2 cellular contexts compared by ENCODE assay signal in the genomic region with DNA sequence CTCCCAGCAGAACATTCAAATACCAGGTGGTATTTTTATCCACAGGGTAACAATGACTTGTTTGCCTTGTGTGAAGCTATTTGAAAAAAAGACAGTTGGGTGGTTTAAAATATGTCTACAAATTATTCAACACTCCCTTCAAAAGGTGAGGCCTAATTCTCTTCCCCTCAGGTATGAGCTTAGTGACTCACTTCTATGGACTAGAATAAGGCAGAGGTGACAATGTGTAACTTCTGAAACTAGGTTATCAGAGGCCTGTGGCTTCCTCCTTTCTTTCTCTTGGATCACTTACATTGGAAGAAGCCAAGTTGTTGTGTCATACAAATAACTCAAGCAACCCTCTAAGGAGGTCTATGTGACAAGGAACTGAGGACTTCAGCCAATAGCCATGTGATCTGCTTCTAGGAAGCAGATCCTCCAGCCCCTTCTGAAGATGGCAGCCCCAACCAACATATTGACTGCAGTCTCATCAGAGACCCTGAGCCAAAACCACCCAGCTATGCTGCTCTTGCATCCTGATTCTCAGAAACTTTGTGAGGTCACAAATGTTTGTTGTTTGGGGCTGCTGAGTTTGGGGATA.
TF ChIP-seq lines count a peak whose summit lies in the region.

No MANE protein-coding gene starts in this region.

TF ChIP-seq in GM23338, 12 proteins besides CTCF, POLR2A, EP300 and RAD21:
- TF ChIP-seq ZNF331 (CRISPR knock-in tag; IDR thresholded peaks at IDR 0.05; ENCODE audit: low read depth) = no peak
- TF ChIP-seq CREB1 (CRISPR knock-in tag; IDR thresholded peaks at IDR 0.05; ENCODE audit: low read depth) = no peak

TF ChIP-seq in H1, 55 proteins besides CTCF, POLR2A, EP300 and RAD21:
- no peak for TF ChIP-seq RFX5 (IDR thresholded peaks at IDR 0.05; ENCODE audit: borderline replicate concordance, low read depth, low read length)
- no peak for TF ChIP-seq HDAC6 (IDR thresholded peaks at IDR 0.05; ENCODE audit: low read depth, low read length)
- no peak for TF ChIP-seq SIN3A (conservative IDR thresholded peaks at IDR 0.05 in 1 of 2, IDR thresholded peaks at IDR 0.05 in 1 of 2; ENCODE audit: low read depth in 1 of 2, low read length in 2 of 2)
- TF ChIP-seq NANOG (IDR thresholded peaks at IDR 0.05; ENCODE audit: insufficient read depth, low read depth, low read length, poor library complexity, severe bottlenecking) = no peak
- no peak for TF ChIP-seq CTBP2 (IDR thresholded peaks at IDR 0.05; ENCODE audit: borderline replicate concordance, insufficient read depth, insufficient read length, low read length)
- TF ChIP-seq CHD1 (IDR thresholded peaks at IDR 0.05; ENCODE audit: low read depth, low read length) = no peak
- no peak for TF ChIP-seq BRCA1 (IDR thresholded peaks at IDR 0.05; ENCODE audit: low read depth, low read length)
- no peak for TF ChIP-seq SAP30 (IDR thresholded peaks at IDR 0.05; ENCODE audit: insufficient read depth, insufficient replicate concordance, low read length)
- no peak for TF ChIP-seq HDAC2 (IDR thresholded peaks at IDR 0.05; ENCODE audit: borderline replicate concordance in 1 of 2, low read depth in 2 of 2, low read length in 2 of 2)
- TF ChIP-seq, protein P1, sequence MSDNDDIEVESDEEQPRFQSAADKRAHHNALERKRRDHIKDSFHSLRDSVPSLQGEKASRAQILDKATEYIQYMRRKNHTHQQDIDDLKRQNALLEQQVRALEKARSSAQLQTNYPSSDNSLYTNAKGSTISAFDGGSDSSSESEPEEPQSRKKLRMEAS (IDR thresholded peaks at IDR 0.05) = no peak
- no peak for TF ChIP-seq SP4 (IDR thresholded peaks at IDR 0.05; ENCODE audit: low read length)
- TF ChIP-seq YY1 (IDR thresholded peaks at IDR 0.05; ENCODE audit: low read depth, low read length) = no peak
- TF ChIP-seq, protein P2, sequence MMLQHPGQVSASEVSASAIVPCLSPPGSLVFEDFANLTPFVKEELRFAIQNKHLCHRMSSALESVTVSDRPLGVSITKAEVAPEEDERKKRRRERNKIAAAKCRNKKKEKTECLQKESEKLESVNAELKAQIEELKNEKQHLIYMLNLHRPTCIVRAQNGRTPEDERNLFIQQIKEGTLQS (IDR thresholded peaks at IDR 0.05; ENCODE audit: insufficient read depth, low read depth, low read length) = no peak
- no peak for TF ChIP-seq NRF1 (IDR thresholded peaks at IDR 0.05; ENCODE audit: low read depth, low read length)
- TF ChIP-seq JUN (IDR thresholded peaks at IDR 0.05; ENCODE audit: low read depth, low read length) = no peak
